31 cellular contexts compared by ENCODE assay signal in the genomic region with DNA sequence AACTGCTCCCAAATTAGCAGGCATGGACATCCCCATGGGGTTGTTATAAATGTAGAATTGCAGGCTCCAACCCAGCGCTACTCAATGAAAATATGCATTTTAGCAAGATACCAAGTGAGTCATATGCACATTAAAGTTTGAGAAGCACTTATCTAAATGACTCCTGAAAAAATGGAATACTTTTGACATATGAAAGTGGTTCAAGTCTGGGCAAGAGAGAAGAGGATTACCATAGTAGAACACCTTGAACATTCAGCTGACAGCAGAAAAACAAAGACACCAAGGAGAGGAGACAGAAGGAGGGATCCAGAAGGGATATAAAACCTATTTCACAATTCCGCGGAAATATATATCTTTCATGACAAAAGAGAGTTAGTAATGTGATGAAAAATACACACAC.
"Had no signal": no experiment of that assay in that cellular context is flagged by ENCODE, and none has a peak within 500 bp of the region (broad histone marks: within the 10 kb centered on the region; RNA-seq: fewer than 3 reads in every experiment).

No MANE protein-coding gene starts in this region.

- FAIRE-seq: islet of Langerhans had no signal

- H3K4me3 ChIP-seq: left lung, lower lobe of right lung, neural progenitor cell, psoas muscle, right lobe of liver, smooth muscle cell, testis, thyroid gland, transverse colon, upper lobe of left lung, vagina had no signal

- H3K4me1 ChIP-seq: left lung, lower lobe of right lung, neural progenitor cell, parathyroid adenoma, psoas muscle, right lobe of liver, testis, thyroid gland, transverse colon, upper lobe of left lung, vagina had no signal

- H3K36me3 ChIP-seq: left lung, lower lobe of right lung, neural progenitor cell, neutrophil, right lobe of liver, thyroid gland, transverse colon, upper lobe of left lung, vagina had no signal

- DNase-seq: hypothalamus; immature natural killer cell; kidney; left colon; left lung; lower lobe of right lung; mammary epithelial cell; mesenchymal stem cell; natural killer cell; nephron progenitor cell; occipital lobe; psoas muscle; right lobe of liver; stimulated activated CD4-positive, alpha-beta T cell treated with anti-CD3 and anti-CD28 coated beads, Interleukin-1b, Interleukin-23, amount 100 ng/mL, for 48 hours; stimulated activated CD4-positive, alpha-beta T cell treated with anti-CD3 and anti-CD28 coated beads, Interleukin-2, amount 100 ng/mL, for 48 hours; stimulated activated CD4-positive, alpha-beta T cell treated with anti-CD3 and anti-CD28 coated beads, Interleukin-4, amount 100 ng/mL, for 4 hours; stimulated activated CD8-positive, alpha-beta memory T cell treated with anti-CD3 and anti-CD28 coated beads, Interleukin-4, amount 100 ng/mL, for 48 hours; stimulated activated naive CD4-positive, alpha-beta T cell treated with Interleukin-2 at 50 U/mL for 16 hours; stimulated activated naive CD8-positive, alpha-beta T cell treated with anti-CD3 and anti-CD28 coated beads, Interleukin-15, amount 100 ng/mL, for 72 hours; substantia nigra; testis; thyroid gland; transverse colon; upper lobe of left lung had no signal

- H3K27me3 ChIP-seq: left lung, neural progenitor cell, neutrophil, right lobe of liver, testis, thyroid gland, transverse colon, upper lobe of left lung, vagina had no signal

- H3K27ac ChIP-seq: left lung, lower lobe of right lung, neural progenitor cell, neutrophil, parathyroid adenoma, psoas muscle, right lobe of liver, testis, thyroid gland, transverse colon, upper lobe of left lung, vagina had no signal

- H3K9me3 ChIP-seq: left lung, lower lobe of right lung, neutrophil, right lobe of liver, testis, thyroid gland, transverse colon, upper lobe of left lung, vagina had no signal

- ATAC-seq: left colon; left lung; lower lobe of right lung; natural killer cell; psoas muscle; right lobe of liver; stimulated activated memory B cell treated with anti-CD40 and anti-IgM and Interleukin-4, amounts not matched to agents 10 μg/mL and 1 μg/mL and 100 μg/mL, for 72 hours; stimulated activated naive CD8-positive, alpha-beta T cell treated with anti-CD3 and anti-CD28 coated beads, Interleukin-15, amount 100 ng/mL, for 72 hours had no signal
